8 cellular contexts compared by ENCODE assay signal in the genomic region with DNA sequence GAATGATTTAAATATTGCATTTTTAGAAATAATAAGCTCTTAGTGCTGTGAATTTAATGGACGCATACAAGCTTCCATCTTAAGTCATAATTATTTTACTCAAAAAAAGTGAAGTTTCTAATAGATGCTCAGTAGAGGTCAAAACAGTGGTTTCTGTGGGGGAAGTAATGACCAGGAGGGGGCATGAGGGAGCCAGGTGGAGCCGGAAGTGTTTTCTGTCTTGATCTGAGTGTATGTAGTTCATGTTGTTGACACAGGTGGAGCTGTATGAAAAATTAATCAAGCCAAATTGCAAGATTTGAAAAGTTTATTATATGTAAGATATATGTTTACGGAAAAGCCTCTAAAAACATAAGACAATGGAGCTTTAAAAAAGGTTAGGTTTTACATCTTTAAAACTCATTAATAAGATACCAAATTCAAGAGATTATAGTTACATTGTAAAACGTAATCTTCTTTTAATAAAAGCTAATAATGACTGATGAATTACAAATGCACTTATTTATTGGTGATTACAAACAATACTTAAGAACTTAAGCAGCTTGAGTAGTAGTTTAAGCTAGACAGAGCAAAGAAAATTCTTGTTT.
DNase-seq lines count a peak whose midpoint lies in the region; ATAC-seq and TF ChIP-seq lines count a peak whose summit lies in the region.

No MANE protein-coding gene starts in this region.

- no peaks in the 10 kb centered on the region for H3K27me3 ChIP-seq in gastroesophageal sphincter

- no peaks in the 10 kb centered on the region for H3K36me3 ChIP-seq in gastroesophageal sphincter

- H3K9me3 ChIP-seq in gastroesophageal sphincter: no peaks in the 10 kb centered on the region

- no peak for TF ChIP-seq EP300 in gastroesophageal sphincter (IDR thresholded peaks at IDR 0.05)

- peaks cover 6% of the 10 kb centered on the region for H3K4me1 Mint-ChIP-seq in activated T-cell treated with anti-CD3 and anti-CD28 coated beads, Interleukin-2, amount 50 U/mL, for 24 hours (ENCODE audit: low read depth)

- H3K27ac Mint-ChIP-seq in activated T-cell treated with anti-CD3 and anti-CD28 coated beads, Interleukin-2, amount 50 U/mL, for 24 hours: no peak overlapping the region

- H3K4me1 ChIP-seq in gastroesophageal sphincter: no peaks in the 10 kb centered on the region

- no peak overlapping the region for H3K4me3 ChIP-seq in gastroesophageal sphincter

- no peaks in the 10 kb centered on the region for H3K9me3 Mint-ChIP-seq in activated T-cell treated with anti-CD3 and anti-CD28 coated beads, Interleukin-2, amount 50 U/mL, for 24 hours

- DNase-seq in DMS114 treated with DMSO at 0.1 percent for 48 hours (lab: John Stamatoyannopoulos, UW; ENCODE audit: unreplicated experiment) (peak; percentile 2), NOMO-1 treated with DMSO at 0.1 percent for 48 hours (lab: John Stamatoyannopoulos, UW; ENCODE audit: unreplicated experiment) (peak; percentile 59), anterior cingulate cortex (lab: John Stamatoyannopoulos, UW) (no peak)
- DNase-seq in activated T-cell treated with anti-CD3 and anti-CD28 coated beads, Interleukin-2, amount 50 U/mL, for 24 hours: peak; percentile 48
- DNase-seq in stimulated activated CD4-positive, alpha-beta T cell treated with anti-CD3 and anti-CD28 coated beads, Interleukin-2, amount 100 ng/mL, for 4 hours (ENCODE audit: low read depth): peak; percentile 40

- H3K4me3 Mint-ChIP-seq in activated T-cell treated with anti-CD3 and anti-CD28 coated beads, Interleukin-2, amount 50 U/mL, for 24 hours: no peak overlapping the region

- peaks cover 4% of the 10 kb centered on the region for H3K27me3 Mint-ChIP-seq in activated T-cell treated with anti-CD3 and anti-CD28 coated beads, Interleukin-2, amount 50 U/mL, for 24 hours

- no peak for TF ChIP-seq POLR2A in gastroesophageal sphincter (IDR thresholded peaks at IDR 0.05)

- H3K36me3 Mint-ChIP-seq in activated T-cell treated with anti-CD3 and anti-CD28 coated beads, Interleukin-2, amount 50 U/mL, for 24 hours (ENCODE audit: low read depth): no peaks in the 10 kb centered on the region

- H3K27ac ChIP-seq in gastroesophageal sphincter: no peak overlapping the region

- peak; percentile 96 for ATAC-seq in GM19372 (IDR thresholded peaks at IDR 0.05; ENCODE audit: low read depth, unreplicated experiment)
- ATAC-seq in HG03354 (IDR thresholded peaks at IDR 0.05; ENCODE audit: poor library complexity, severe bottlenecking, unreplicated experiment): peak; percentile 99
- no peak for ATAC-seq in gastroesophageal sphincter

- peak; percentile 27 to 55 (median 38) for TF ChIP-seq CTCF in gastroesophageal sphincter (IDR thresholded peaks at IDR 0.05)

- WGBS in gastroesophageal sphincter (ENCODE audit: low coverage in 1 of 2), 2 donors: 37 to 57% methylated on average over 4 of the region's 4 CpGs

Comparison
In these comparisons a context has a peak if more than half of its experiments do, and no peak if none do; other contexts are left out.
1. DNase-seq: peak in DMS114 treated with DMSO at 0.1 percent for 48 hours (single experiment), NOMO-1 treated with DMSO at 0.1 percent for 48 hours (single experiment), activated T-cell treated with anti-CD3 and anti-CD28 coated beads, Interleukin-2, amount 50 U/mL, for 24 hours (single experiment) and stimulated activated CD4-positive, alpha-beta T cell treated with anti-CD3 and anti-CD28 coated beads, Interleukin-2, amount 100 ng/mL, for 4 hours (single experiment); none in anterior cingulate cortex (0 of 58).